In the genomic region with DNA sequence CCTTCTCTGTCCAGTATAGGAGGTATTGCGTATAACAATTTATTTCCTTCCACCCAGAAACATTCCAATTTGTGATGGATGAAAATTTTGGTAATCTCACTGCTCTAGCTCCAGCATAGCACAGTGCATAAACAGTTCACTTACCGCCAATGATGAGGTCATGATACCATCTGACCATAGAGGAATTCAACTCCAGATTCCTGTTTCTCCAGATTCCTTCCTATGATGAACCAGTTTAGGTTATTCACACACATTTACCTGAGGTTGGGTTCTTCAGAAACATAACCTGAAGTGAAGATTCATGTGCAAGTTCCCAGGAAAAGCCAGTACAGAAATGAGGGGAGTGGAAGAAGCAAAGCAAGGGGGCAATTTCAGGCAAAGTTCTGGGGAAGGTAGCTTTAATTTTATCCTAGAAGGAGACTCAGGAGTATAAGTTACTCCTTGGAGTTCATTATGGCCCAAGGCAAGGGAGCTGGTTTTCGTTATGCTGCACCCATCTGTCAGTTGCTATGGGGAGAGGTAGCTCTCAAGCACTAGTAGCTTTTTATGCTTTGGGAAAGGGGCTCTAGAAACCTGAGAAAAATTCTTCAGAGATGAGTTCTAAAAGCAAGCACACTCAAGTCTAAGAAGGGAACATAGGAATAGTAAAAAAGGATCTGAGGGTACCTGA, we compare ENCODE assay signal across 23 cellular contexts.
A peak's percentile ranks its signal among the peaks of the same experiment; 100 is the strongest.
DNase-seq lines count a peak whose midpoint lies in the region; TF ChIP-seq lines count a peak whose summit lies in the region.
"Had no signal": no experiment of that assay in that cellular context is flagged by ENCODE, and none has a peak within 500 bp of the region (broad histone marks: within the 10 kb centered on the region; RNA-seq: fewer than 3 reads in every experiment).

No MANE protein-coding gene starts in this region.

- peaks cover 11% of the 10 kb centered on the region for H3K9me3 Mint-ChIP-seq in type B pancreatic cell
- H3K9me3 Mint-ChIP-seq: activated CD4-positive, alpha-beta memory T cell treated with anti-CD3 and anti-CD28 coated beads for 36 hours had no signal

- peaks cover 27% of the 10 kb centered on the region for H3K4me1 ChIP-seq in PC-9 (replicated peaks; ENCODE audit: insufficient read depth)
- H3K4me1 ChIP-seq: right atrium auricular region, testis had no signal

- H3K4me3 Mint-ChIP-seq in type B pancreatic cell, result peak overlapping the region; percentile 68
- H3K4me3 Mint-ChIP-seq: activated CD4-positive, alpha-beta memory T cell treated with anti-CD3 and anti-CD28 coated beads for 36 hours; activated naive CD8-positive, alpha-beta T cell treated with anti-CD3 and anti-CD28 coated beads for 36 hours; CD4-positive, alpha-beta memory T cell; nephron had no signal

- TF ChIP-seq CTCF in PC-9 (conservative IDR thresholded peaks at IDR 0.05) (no peak), type B pancreatic cell (conservative IDR thresholded peaks at IDR 0.05) (no peak)

- peaks cover 17% of the 10 kb centered on the region for H3K4me1 Mint-ChIP-seq in type B pancreatic cell (ENCODE audit: unreplicated experiment)

- no peaks in the 10 kb centered on the region for H3K27me3 ChIP-seq in PC-9 (ENCODE audit: insufficient read depth, low read depth)
- H3K27me3 ChIP-seq: right atrium auricular region, testis had no signal

- H3K27ac Mint-ChIP-seq in type B pancreatic cell, result peak overlapping the region; percentile 97
- H3K27ac Mint-ChIP-seq: activated CD4-positive, alpha-beta memory T cell treated with anti-CD3 and anti-CD28 coated beads for 36 hours; activated naive CD8-positive, alpha-beta T cell treated with anti-CD3 and anti-CD28 coated beads for 36 hours; CD4-positive, alpha-beta memory T cell; nephron had no signal

- no TSS peak for BruUV-seq in PC-9 (replicated peaks; lab: Mats Ljungman, UMichigan)

- no peak overlapping the region for H3K4me3 ChIP-seq in PC-9
- H3K4me3 ChIP-seq: HAP-1, mucosa of descending colon, right atrium auricular region, testis had no signal

- H3K36me3 Mint-ChIP-seq in type B pancreatic cell, result peaks cover 9% of the 10 kb centered on the region
- H3K36me3 Mint-ChIP-seq: activated CD4-positive, alpha-beta memory T cell treated with anti-CD3 and anti-CD28 coated beads for 36 hours; CD4-positive, alpha-beta memory T cell had no signal

- peak overlapping the region; percentile 58 for H2AFZ ChIP-seq in PC-9

- peak overlapping the region; percentile 45 for H3K4me2 ChIP-seq in PC-9

- no peaks in the 10 kb centered on the region for H4K20me1 ChIP-seq in PC-9 (ENCODE audit: insufficient read depth)

- POLR2A ChIA-PET in PC-9 (lab: Charles Lee; ENCODE audit: unreplicated experiment), result interaction anchor here (0.5 kb wide), 1 partner anchor 141 kb away, joined by 3 read pairs; no protein-coding TSS in a partner anchor

- CTCF ChIA-PET in PC-9 (lab: Charles Lee), result no interaction called here

- no peaks in the 10 kb centered on the region for H3K36me3 ChIP-seq in PC-9 (ENCODE audit: low read depth)
- H3K36me3 ChIP-seq: HAP-1, right atrium auricular region had no signal

- peaks cover 6% of the 10 kb centered on the region for H3K9me3 ChIP-seq in PC-9 (ENCODE audit: insufficient read depth, low read depth)
- H3K9me3 ChIP-seq: HAP-1, mucosa of descending colon, testis had no signal

- H3K27ac ChIP-seq in PC-9, result peak overlapping the region; percentile 24; the same call in 1 of the 2 replicates
- H3K27ac ChIP-seq: right atrium auricular region, testis had no signal

- H3F3A ChIP-seq in PC-9 (ENCODE audit: insufficient read depth, low read depth), result peaks cover 12% of the 10 kb centered on the region; the same call in 1 of the 2 replicates

- intact Hi-C loops in PC-9 (cut with micrococcal nuclease; ENCODE audit: unreplicated experiment), result loop anchor here (5.0 kb wide), 2 partner anchors 109 to 191 kb away; partner anchors contain the start of gene CASP4

- H3K27me3 Mint-ChIP-seq in type B pancreatic cell, result no peaks in the 10 kb centered on the region
- H3K27me3 Mint-ChIP-seq: activated CD4-positive, alpha-beta memory T cell treated with anti-CD3 and anti-CD28 coated beads for 36 hours; activated naive CD8-positive, alpha-beta T cell treated with anti-CD3 and anti-CD28 coated beads for 36 hours; CD4-positive, alpha-beta memory T cell had no signal

- DNase-seq in H4 (ENCODE audit: low spot score), result peak; percentile 10
- DNase-seq in PC-9, result peak; percentile 19 to 89
- DNase-seq in fibroblast of peridontal ligament (ENCODE audit: extremely low read depth), result peak; percentile 20
- no peak for DNase-seq in type B pancreatic cell (ENCODE audit: extremely low spot score, unreplicated experiment)
- no peak for DNase-seq in cortex of kidney (lab: John Stamatoyannopoulos, UW)
- no peak for DNase-seq in NCI-H2171 (lab: John Stamatoyannopoulos, UW)
- no peak for DNase-seq in T1000 (lab: John Stamatoyannopoulos, UW)
- DNase-seq: activated CD4-positive, alpha-beta memory T cell treated with anti-CD3 and anti-CD28 coated beads for 36 hours; activated effector memory CD4-positive, alpha-beta T cell treated with Interleukin-2 at 50 U/mL for 16 hours; activated naive CD8-positive, alpha-beta T cell treated with anti-CD3 and anti-CD28 coated beads for 36 hours; CD4-positive, alpha-beta memory T cell; effector CD4-positive, alpha-beta T cell; mucosa of descending colon; NCI-H1105; NCI-H1930; SIG-M5; stimulated activated CD4-positive, alpha-beta T cell treated with anti-CD3 and anti-CD28 coated beads, Interleukin-12 subunit alpha, Interleukin-12 subunit beta, amount 100 ng/mL, for 4 hours; stimulated activated CD4-positive, alpha-beta T cell treated with anti-CD3 and anti-CD28 coated beads, Interleukin-4, amount 100 ng/mL, for 4 hours; stimulated activated naive CD4-positive, alpha-beta T cell; testis had no signal

- H3K9me2 ChIP-seq in PC-9 (ENCODE audit: insufficient read depth), result no peaks in the 10 kb centered on the region

- no peaks in the 10 kb centered on the region for H3K79me2 ChIP-seq in PC-9 (ENCODE audit: low read depth)

Comparison
In these comparisons a context has a peak if more than half of its experiments do, and no peak if none do; other contexts are left out.
1. DNase-seq: peak in H4 (single experiment), PC-9 (2 of 2) and fibroblast of peridontal ligament (single experiment); none in type B pancreatic cell (single experiment), cortex of kidney (single experiment), NCI-H2171 (single experiment) and T1000 (single experiment).